In the genomic region with DNA sequence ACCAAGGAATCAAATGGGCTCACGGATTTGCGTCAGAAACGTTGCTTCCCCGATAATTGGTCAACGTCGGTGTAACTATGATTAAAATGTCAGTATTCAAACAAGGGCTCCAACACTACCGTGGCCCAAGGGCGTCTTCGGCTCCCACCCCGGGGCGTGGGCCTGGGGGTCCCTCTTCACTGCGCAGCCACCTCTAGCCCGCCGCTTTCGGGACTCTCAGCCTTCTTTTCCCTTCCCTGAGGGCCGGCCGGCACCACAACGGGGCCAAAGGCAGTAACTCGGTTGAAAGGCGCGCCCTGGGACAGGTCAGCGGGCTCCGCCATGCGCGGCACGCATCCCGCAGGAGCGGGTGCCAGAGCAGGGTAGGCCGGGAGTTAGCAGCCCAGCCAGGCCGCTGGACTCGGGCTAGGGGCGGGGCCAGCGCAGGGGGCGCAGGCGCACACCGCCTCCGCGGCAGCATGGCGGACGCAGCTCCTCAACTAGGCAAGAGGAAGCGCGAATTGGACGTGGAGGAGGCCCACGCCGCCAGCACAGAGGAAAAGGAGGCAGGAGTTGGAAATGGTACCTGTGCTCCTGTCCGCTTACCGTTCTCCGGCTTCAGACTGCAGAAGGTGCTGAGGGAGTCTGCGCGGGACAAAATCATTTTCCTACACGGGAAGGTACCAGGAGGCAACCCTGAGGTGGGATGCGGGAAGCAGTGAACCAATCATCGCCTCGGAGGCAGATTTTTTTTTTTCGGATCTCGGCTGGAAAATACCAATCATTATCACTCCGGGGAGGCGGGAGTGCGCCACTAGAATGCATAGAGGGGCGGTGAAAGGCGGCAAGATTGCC, we compare ENCODE assay signal across 1 cellular context.
TF ChIP-seq lines count a peak whose summit lies in the region.

A gene with protein sequence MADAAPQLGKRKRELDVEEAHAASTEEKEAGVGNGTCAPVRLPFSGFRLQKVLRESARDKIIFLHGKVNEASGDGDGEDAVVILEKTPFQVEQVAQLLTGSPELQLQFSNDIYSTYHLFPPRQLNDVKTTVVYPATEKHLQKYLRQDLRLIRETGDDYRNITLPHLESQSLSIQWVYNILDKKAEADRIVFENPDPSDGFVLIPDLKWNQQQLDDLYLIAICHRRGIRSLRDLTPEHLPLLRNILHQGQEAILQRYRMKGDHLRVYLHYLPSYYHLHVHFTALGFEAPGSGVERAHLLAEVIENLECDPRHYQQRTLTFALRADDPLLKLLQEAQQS (plus strand): TSS at position 438 of the 834 bp plus-strand sequence. CDS start 21 bp downstream, at position 459.

TF ChIP-seq in K562, 482 proteins besides CTCF, POLR2A, EP300 and RAD21 (continued from another document and continues in another):
- TF ChIP-seq XRCC3 (IDR thresholded peaks at IDR 0.05) (no peak), PHF21A (IDR thresholded peaks at IDR 0.05; ENCODE audit: borderline replicate concordance, low read depth) (peak; percentile 44; the same call in 1 of the 2 replicates), E2F6 (IDR thresholded peaks at IDR 0.05; ENCODE audit: borderline replicate concordance in 1 of 2, extremely low read depth in 1 of 2, insufficient read depth in 1 of 2, insufficient read length in 1 of 2, low read depth in 1 of 2, low read length in 1 of 2, poor library complexity in 1 of 2, severe bottlenecking in 1 of 2) (peak; percentile 81), ATF1 (CRISPR knock-in tag; IDR thresholded peaks at IDR 0.05) (no peak), ATF1 (tag; IDR thresholded peaks at IDR 0.05) (peak; percentile 54), ARID4B (CRISPR knock-in tag; IDR thresholded peaks at IDR 0.05) (peak; percentile 49; the same call in 1 of the 2 replicates), TAF1 (IDR thresholded peaks at IDR 0.05; ENCODE audit: control insufficient read depth, extremely low read depth, insufficient read depth, low read length, severe bottlenecking) (peak; percentile 85), THAP7 (CRISPR knock-in tag; IDR thresholded peaks at IDR 0.05) (peak; percentile 71; the same call in 1 of the 2 replicates), NKRF (IDR thresholded peaks at IDR 0.05; ENCODE audit: borderline replicate concordance) (peak; percentile 52; the same call in 1 of the 2 replicates), HCFC1 (IDR thresholded peaks at IDR 0.05; ENCODE audit: low read depth, low read length) (peak; percentile 39; the same call in 1 of the 2 replicates), RFX7 (CRISPR knock-in tag; IDR thresholded peaks at IDR 0.05) (peak; percentile 27; the same call in 1 of the 2 replicates), IRF9 (tag; IDR thresholded peaks at IDR 0.05) (no peak), REST (CRISPR knock-in tag; IDR thresholded peaks at IDR 0.05; ENCODE audit: low read depth) (peak; percentile 62), PHF8 (IDR thresholded peaks at IDR 0.05; ENCODE audit: borderline replicate concordance, low read length) (peak; percentile 100), CCNT2 (IDR thresholded peaks at IDR 0.05; ENCODE audit: borderline replicate concordance, extremely low read depth, insufficient read length, low read depth, low read length) (peak; percentile 84), SOX6 (IDR thresholded peaks at IDR 0.05) (0 out of 2 replicates have a peak, but pooled peaks have one; percentile 50), MBD2 (IDR thresholded peaks at IDR 0.05; ENCODE audit: borderline replicate concordance, low read depth) (peak; percentile 76; the same call in 1 of the 2 replicates), SFPQ (IDR thresholded peaks at IDR 0.05; ENCODE audit: low read depth, low read length) (no peak), ZC3H11A (IDR thresholded peaks at IDR 0.05; ENCODE audit: low read depth, low read length) (no peak), XRCC5 (IDR thresholded peaks at IDR 0.05; ENCODE audit: low read depth, low read length) (peak; percentile 28; the same call in 1 of the 2 replicates), LCOR (CRISPR knock-in tag; IDR thresholded peaks at IDR 0.05) (peak; percentile 89), NRF1 (conservative IDR thresholded peaks at IDR 0.05 in 1 of 2, IDR thresholded peaks at IDR 0.05 in 1 of 2) (peak; percentile 94 to 96), BRD4 (IDR thresholded peaks at IDR 0.05) (peak; percentile 86; the same call in 1 of the 2 replicates)
- TF ChIP-seq, protein P1, sequence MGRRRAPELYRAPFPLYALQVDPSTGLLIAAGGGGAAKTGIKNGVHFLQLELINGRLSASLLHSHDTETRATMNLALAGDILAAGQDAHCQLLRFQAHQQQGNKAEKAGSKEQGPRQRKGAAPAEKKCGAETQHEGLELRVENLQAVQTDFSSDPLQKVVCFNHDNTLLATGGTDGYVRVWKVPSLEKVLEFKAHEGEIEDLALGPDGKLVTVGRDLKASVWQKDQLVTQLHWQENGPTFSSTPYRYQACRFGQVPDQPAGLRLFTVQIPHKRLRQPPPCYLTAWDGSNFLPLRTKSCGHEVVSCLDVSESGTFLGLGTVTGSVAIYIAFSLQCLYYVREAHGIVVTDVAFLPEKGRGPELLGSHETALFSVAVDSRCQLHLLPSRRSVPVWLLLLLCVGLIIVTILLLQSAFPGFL (CRISPR knock-in tag; IDR thresholded peaks at IDR 0.05), result peak; percentile 86
- TF ChIP-seq, protein P2, sequence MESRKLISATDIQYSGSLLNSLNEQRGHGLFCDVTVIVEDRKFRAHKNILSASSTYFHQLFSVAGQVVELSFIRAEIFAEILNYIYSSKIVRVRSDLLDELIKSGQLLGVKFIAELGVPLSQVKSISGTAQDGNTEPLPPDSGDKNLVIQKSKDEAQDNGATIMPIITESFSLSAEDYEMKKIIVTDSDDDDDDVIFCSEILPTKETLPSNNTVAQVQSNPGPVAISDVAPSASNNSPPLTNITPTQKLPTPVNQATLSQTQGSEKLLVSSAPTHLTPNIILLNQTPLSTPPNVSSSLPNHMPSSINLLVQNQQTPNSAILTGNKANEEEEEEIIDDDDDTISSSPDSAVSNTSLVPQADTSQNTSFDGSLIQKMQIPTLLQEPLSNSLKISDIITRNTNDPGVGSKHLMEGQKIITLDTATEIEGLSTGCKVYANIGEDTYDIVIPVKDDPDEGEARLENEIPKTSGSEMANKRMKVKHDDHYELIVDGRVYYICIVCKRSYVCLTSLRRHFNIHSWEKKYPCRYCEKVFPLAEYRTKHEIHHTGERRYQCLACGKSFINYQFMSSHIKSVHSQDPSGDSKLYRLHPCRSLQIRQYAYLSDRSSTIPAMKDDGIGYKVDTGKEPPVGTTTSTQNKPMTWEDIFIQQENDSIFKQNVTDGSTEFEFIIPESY (CRISPR knock-in tag; IDR thresholded peaks at IDR 0.05), result no peak
- TF ChIP-seq, protein P3, sequence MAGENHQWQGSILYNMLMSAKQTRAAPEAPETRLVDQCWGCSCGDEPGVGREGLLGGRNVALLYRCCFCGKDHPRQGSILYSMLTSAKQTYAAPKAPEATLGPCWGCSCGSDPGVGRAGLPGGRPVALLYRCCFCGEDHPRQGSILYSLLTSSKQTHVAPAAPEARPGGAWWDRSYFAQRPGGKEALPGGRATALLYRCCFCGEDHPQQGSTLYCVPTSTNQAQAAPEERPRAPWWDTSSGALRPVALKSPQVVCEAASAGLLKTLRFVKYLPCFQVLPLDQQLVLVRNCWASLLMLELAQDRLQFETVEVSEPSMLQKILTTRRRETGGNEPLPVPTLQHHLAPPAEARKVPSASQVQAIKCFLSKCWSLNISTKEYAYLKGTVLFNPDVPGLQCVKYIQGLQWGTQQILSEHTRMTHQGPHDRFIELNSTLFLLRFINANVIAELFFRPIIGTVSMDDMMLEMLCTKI (IDR thresholded peaks at IDR 0.05; ENCODE audit: partially characterized antibody), result no peak
